ENCODE assay signal across 19 cellular contexts in genomic region chr3:172052405-172052804, GRCh38. TPM values are rescaled to one million over a fixed set of nuclear protein-coding genes. Genes with fewer than 3 reads are reported as not detected.
DNase-seq lines count a peak whose midpoint lies in the region; ATAC-seq and TF ChIP-seq lines count a peak whose summit lies in the region.
"Had no signal": no experiment of that assay in that cellular context is flagged by ENCODE, and none has a peak within 500 bp of the region (broad histone marks: within the 10 kb centered on the region; RNA-seq: fewer than 3 reads in every experiment).

No MANE protein-coding gene starts in this region.

- H3K9me3 ChIP-seq in mammary epithelial cell (replicated peaks; ENCODE audit: insufficient read depth, low read length) = no peaks in the 10 kb centered on the region
- no peaks in the 10 kb centered on the region for H3K9me3 ChIP-seq in T-helper 17 cell (ENCODE audit: control insufficient read depth, low read length, poor library complexity, severe bottlenecking)
- H3K9me3 ChIP-seq in mesenchymal stem cell (ENCODE audit: control insufficient read depth, low read length) = no peaks in the 10 kb centered on the region
- H3K9me3 ChIP-seq in smooth muscle cell (replicated peaks; ENCODE audit: low read depth) = no peaks in the 10 kb centered on the region
- H3K9me3 ChIP-seq: MG63 had no signal

- H3K4me1 ChIP-seq in mammary epithelial cell (ENCODE audit: insufficient read depth, low read length) (peaks cover 15% of the 10 kb centered on the region), mesenchymal stem cell (ENCODE audit: control insufficient read depth, insufficient read depth, low read depth, low read length) (peaks cover 6% of the 10 kb centered on the region), smooth muscle cell (ENCODE audit: low read depth) (peaks cover 26% of the 10 kb centered on the region)

- H3K4me1 Mint-ChIP-seq in MCF 10A (ENCODE audit: insufficient read depth, unreplicated experiment) = peaks cover 20% of the 10 kb centered on the region
- peaks cover 33% of the 10 kb centered on the region for H3K4me1 Mint-ChIP-seq in T-helper 17 cell
- H3K4me1 Mint-ChIP-seq in activated CD4-positive, alpha-beta T cell treated with anti-CD3 and anti-CD28 coated beads, Interleukin-2, amount 10 ng/mL, durations not matched to agents 24 days and 14 days = peaks cover 28% of the 10 kb centered on the region

- 96% methylated on average over 2 of the region's 2 CpGs for WGBS in mammary epithelial cell (ENCODE audit: low coverage, missing lambda C conversion rate)
- WGBS in mesenchymal stem cell = 95% methylated on average over 2 of the region's 2 CpGs
- 98% methylated on average over 2 of the region's 2 CpGs for WGBS in smooth muscle cell (ENCODE audit: low lambda C conversion rate)

- H3K9ac ChIP-seq in mammary epithelial cell (ENCODE audit: insufficient read depth, low read length) = no peak overlapping the region
- H3K9ac ChIP-seq in mesenchymal stem cell (ENCODE audit: low read length) = no peak overlapping the region
- H3K9ac ChIP-seq in smooth muscle cell (ENCODE audit: low read depth) = no peak overlapping the region

- no peak overlapping the region for H3K27ac ChIP-seq in mammary epithelial cell (ENCODE audit: insufficient read depth, low read depth, low read length)
- no peak overlapping the region for H3K27ac ChIP-seq in mesenchymal stem cell (ENCODE audit: low read length, poor library complexity, severe bottlenecking)
- H3K27ac ChIP-seq in smooth muscle cell (ENCODE audit: low read depth) = peak overlapping the region; percentile 89
- H3K27ac ChIP-seq: 22Rv1 had no signal

- BruUV-seq in MCF 10A (replicated peaks; lab: Mats Ljungman, UMichigan) = no TSS peak
- BruUV-seq in mammary epithelial cell (replicated peaks; lab: Mats Ljungman, UMichigan) = no TSS peak

- H3K9me3 Mint-ChIP-seq in MCF 10A (ENCODE audit: unreplicated experiment) = no peaks in the 10 kb centered on the region
- H3K9me3 Mint-ChIP-seq in activated CD4-positive, alpha-beta T cell treated with anti-CD3 and anti-CD28 coated beads, Interleukin-2, amount 10 ng/mL, durations not matched to agents 24 days and 14 days = no peaks in the 10 kb centered on the region
- H3K9me3 Mint-ChIP-seq: GM23338 had no signal

- peak overlapping the region in 1 of 2 experiments; percentile 54 for H2BK12ac ChIP-seq in mesenchymal stem cell (ENCODE audit: low read length in 2 of 2)

- peak overlapping the region; percentile 89 for H2BK15ac ChIP-seq in mesenchymal stem cell (ENCODE audit: low read depth, poor library complexity, severe bottlenecking)

- H3K14ac ChIP-seq in mesenchymal stem cell (ENCODE audit: low read length in 2 of 2) = no peak overlapping the region

- H3K4me3 Mint-ChIP-seq in MCF 10A (ENCODE audit: unreplicated experiment) (no peak overlapping the region), T-helper 17 cell (no peak overlapping the region)
- H3K4me3 Mint-ChIP-seq in activated CD4-positive, alpha-beta T cell treated with anti-CD3 and anti-CD28 coated beads, Interleukin-2, amount 10 ng/mL, durations not matched to agents 24 days and 14 days = no peak overlapping the region
- H3K4me3 Mint-ChIP-seq: GM23338 had no signal

- H2AFZ ChIP-seq in mammary epithelial cell (ENCODE audit: low read depth, low read length) (no peak overlapping the region), mesenchymal stem cell (ENCODE audit: low read depth, low read length) (no peak overlapping the region), smooth muscle cell (ENCODE audit: low read depth) (no peak overlapping the region)
- H2AFZ ChIP-seq: GM23338 had no signal

- H2BK5ac ChIP-seq in mesenchymal stem cell (ENCODE audit: low read depth, low read length, poor library complexity, severe bottlenecking) = no peak overlapping the region

- H3K27me3 Mint-ChIP-seq in MCF 10A (ENCODE audit: insufficient read depth, unreplicated experiment) (no peaks in the 10 kb centered on the region), T-helper 17 cell (no peaks in the 10 kb centered on the region)
- no peaks in the 10 kb centered on the region for H3K27me3 Mint-ChIP-seq in activated CD4-positive, alpha-beta T cell treated with anti-CD3 and anti-CD28 coated beads, Interleukin-2, amount 10 ng/mL, durations not matched to agents 24 days and 14 days

- peak overlapping the region in 1 of 2 experiments; percentile 10 for H3K23ac ChIP-seq in mesenchymal stem cell (ENCODE audit: low read length in 2 of 2)

- peaks cover 16% of the 10 kb centered on the region for H3K36me3 ChIP-seq in mammary epithelial cell (ENCODE audit: insufficient read depth, low read length)
- peaks cover 21 to 85% of the 10 kb centered on the region in 2 experiments for H3K36me3 ChIP-seq in mesenchymal stem cell (ENCODE audit: control insufficient read depth in 1 of 2, insufficient read depth in 2 of 2, low read depth in 1 of 2, low read length in 2 of 2)
- H3K36me3 ChIP-seq in smooth muscle cell (ENCODE audit: low read depth) = peaks cover 4% of the 10 kb centered on the region

- no peak for ATAC-seq in T-helper 17 cell
- ATAC-seq: GM23338 had no signal

- in situ Hi-C loops in mammary epithelial cell (cut with MboI; ENCODE audit: low sequenced_read_pairs in 2 of 2) = no loop called here

- H3K79me1 ChIP-seq in mesenchymal stem cell (replicated peaks; ENCODE audit: low read length, poor library complexity, severe bottlenecking) = peaks cover 3% of the 10 kb centered on the region

- no peaks in the 10 kb centered on the region for H4K20me1 ChIP-seq in mammary epithelial cell (ENCODE audit: insufficient read depth, low read length)
- H4K20me1 ChIP-seq in smooth muscle cell (ENCODE audit: low read depth) = peaks cover 100% of the 10 kb centered on the region

- peak overlapping the region; percentile 49 for H3K27ac Mint-ChIP-seq in MCF 10A (ENCODE audit: low read depth, unreplicated experiment)
- H3K27ac Mint-ChIP-seq in T-helper 17 cell = peak overlapping the region; percentile 1
- no peak overlapping the region for H3K27ac Mint-ChIP-seq in activated CD4-positive, alpha-beta T cell treated with anti-CD3 and anti-CD28 coated beads, Interleukin-2, amount 10 ng/mL, durations not matched to agents 24 days and 14 days
- H3K27ac Mint-ChIP-seq: GM23338 had no signal

- peaks cover 50% of the 10 kb centered on the region for H3F3A ChIP-seq in smooth muscle cell (ENCODE audit: low read depth)

- no peak overlapping the region for H2AK5ac ChIP-seq in mesenchymal stem cell (ENCODE audit: low read length, severe bottlenecking)

- dilution Hi-C loops in mammary epithelial cell (cut with HindIII; ENCODE audit: low sequenced_read_pairs) = no loop called here

- intact Hi-C loops in MCF 10A (cut with micrococcal nuclease) (no loop called here), mammary epithelial cell (cut with micrococcal nuclease) (no loop called here)
- intact Hi-C loops in activated CD4-positive, alpha-beta T cell treated with anti-CD3 and anti-CD28 coated beads, Interleukin-2, amount 10 ng/mL, durations not matched to agents 24 days and 14 days (cut with micrococcal nuclease) = no loop called here

- peaks cover 71% of the 10 kb centered on the region for H3K36me3 Mint-ChIP-seq in MCF 10A (ENCODE audit: insufficient read depth, unreplicated experiment)
- peaks cover 4% of the 10 kb centered on the region for H3K36me3 Mint-ChIP-seq in T-helper 17 cell (ENCODE audit: low read depth)
- H3K36me3 Mint-ChIP-seq in activated CD4-positive, alpha-beta T cell treated with anti-CD3 and anti-CD28 coated beads, Interleukin-2, amount 10 ng/mL, durations not matched to agents 24 days and 14 days (ENCODE audit: low read depth) = peaks cover 27% of the 10 kb centered on the region

- no peak overlapping the region for H2BK120ac ChIP-seq in mesenchymal stem cell (ENCODE audit: low read depth, low read length)

- no peak overlapping the region for H4K8ac ChIP-seq in mesenchymal stem cell (ENCODE audit: low read length)

- H3K4ac ChIP-seq in mesenchymal stem cell (ENCODE audit: low read depth in 1 of 2, low read length in 2 of 2) = no peak overlapping the region

- DNase-seq in MCF 10A (ENCODE audit: unreplicated experiment) (no peak), mammary epithelial cell (no peak), T-helper 17 cell (no peak), mesenchymal stem cell (no peak), smooth muscle cell (lab: John Stamatoyannopoulos, UW; ENCODE audit: unreplicated experiment) (no peak), occipital lobe (lab: John Stamatoyannopoulos, UW) (no peak)
- DNase-seq in activated CD4-positive, alpha-beta T cell treated with anti-CD3 and anti-CD28 coated beads, Interleukin-2, amount 10 ng/mL, durations not matched to agents 24 days and 14 days = no peak
- no peak for DNase-seq in activated CD4-positive, alpha-beta T cell treated with anti-CD3 and anti-CD28 coated beads for 4 hours
- DNase-seq: C1 segment of cervical spinal cord, DMS 273 treated with DMSO at 0.1 percent for 48 hours, GF-D8, MG63, NCI-H1092, NCI-H146, NCI-H2081 treated with DMSO at 0.1 percent for 48 hours, NCI-H510A treated with DMSO at 0.1 percent for 48 hours, SHP77 treated with DMSO at 0.1 percent for 48 hours had no signal

- H3K79me2 ChIP-seq in mammary epithelial cell (ENCODE audit: insufficient read depth, low read length) (peaks cover 96% of the 10 kb centered on the region), smooth muscle cell (ENCODE audit: low read depth) (peaks cover 99% of the 10 kb centered on the region)

- H3K4me2 ChIP-seq in mammary epithelial cell (ENCODE audit: insufficient read depth, low read depth, low read length) = no peak overlapping the region
- no peak overlapping the region for H3K4me2 ChIP-seq in mesenchymal stem cell (ENCODE audit: low read length, poor library complexity, severe bottlenecking)
- H3K4me2 ChIP-seq in smooth muscle cell = no peak overlapping the region
- H3K4me2 ChIP-seq: GM23338 had no signal

- no peak overlapping the region for H3K18ac ChIP-seq in mesenchymal stem cell (ENCODE audit: low read depth in 1 of 2, low read length in 2 of 2)

- H3K4me3 ChIP-seq in mammary epithelial cell (replicated peaks in 1 of 3; ENCODE audit: insufficient read depth in 1 of 3, low read depth in 2 of 3, low read length in 3 of 3) (no peak overlapping the region), mesenchymal stem cell (ENCODE audit: insufficient read depth in 1 of 2, low read depth in 1 of 2, low read length in 2 of 2) (no peak overlapping the region), smooth muscle cell (no peak overlapping the region)
- H3K4me3 ChIP-seq: GM23338, MG63 had no signal

- H4K91ac ChIP-seq in mesenchymal stem cell (ENCODE audit: low read length) = no peak overlapping the region

- H3K27me3 ChIP-seq in mammary epithelial cell (ENCODE audit: insufficient read depth, low read length) (no peaks in the 10 kb centered on the region), mesenchymal stem cell (ENCODE audit: control insufficient read depth in 1 of 2, insufficient read depth in 1 of 2, low read length in 2 of 2) (no peaks in the 10 kb centered on the region), smooth muscle cell (ENCODE audit: low read depth) (no peaks in the 10 kb centered on the region)
- H3K27me3 ChIP-seq: MG63 had no signal

- CTCF ChIA-PET in MCF 10A (lab: Yijun Ruan, JAX) = interaction anchor here (0.8 kb wide), 1 partner anchor 35 kb away, joined by 3 read pairs; no protein-coding TSS in a partner anchor
- CTCF ChIA-PET in mammary epithelial cell (lab: Charles Lee; ENCODE audit: low non-redundant PET) = no interaction called here

- no peak for TF ChIP-seq CTCF in MCF 10A (IDR thresholded peaks at IDR 0.05; ENCODE audit: unreplicated experiment)
- TF ChIP-seq CTCF in mammary epithelial cell (conservative IDR thresholded peaks at IDR 0.05 in 1 of 2, IDR thresholded peaks at IDR 0.05 in 1 of 2; ENCODE audit: extremely low read depth in 1 of 2, insufficient read depth in 1 of 2, low read depth in 1 of 2, low read length in 2 of 2) = no peak
- TF ChIP-seq CTCF in smooth muscle cell (IDR thresholded peaks at IDR 0.05; ENCODE audit: borderline replicate concordance, insufficient read depth, poor library complexity, severe bottlenecking) = no peak

- POLR2A ChIA-PET in MCF 10A (lab: Yijun Ruan, JAX) = interaction anchor here (0.9 kb wide), 1 partner anchor 10 kb away, joined by 3 read pairs; no protein-coding TSS in a partner anchor

RNA-seq across cellular contexts. Expression of gene FNDC3B, which starts 13.0 kb away (rescaled TPM):
- total RNA-seq in MCF 10A (2022) (149 TPM in 2 replicates), mammary epithelial cell (100 to 1,000 TPM; 161 to 200 TPM), T-helper 17 cell (10 to 100 TPM; 27.0 to 41.6 TPM), smooth muscle cell (265 and 294 TPM in 2 replicates), occipital lobe (19.3 TPM)
- polyA plus RNA-seq in mammary epithelial cell (12.0 TPM), smooth muscle cell (149 and 161 TPM in 2 replicates)
- polyA minus RNA-seq in mammary epithelial cell = 109 TPM
- 183 TPM for polyA plus RNA-seq in mesenchymal stem cell (2013, experiment 1 of 2)
- 178 TPM for polyA plus RNA-seq in mesenchymal stem cell (2013, experiment 2 of 2)
- total RNA-seq in activated CD4-positive, alpha-beta T cell treated with anti-CD3 and anti-CD28 coated beads, Interleukin-2, amount 10 ng/mL, durations not matched to agents 24 days and 14 days = 19.6 and 19.9 TPM in 2 replicates
